Comparison of ENCODE assay signal across 28 cellular contexts in genomic region chr11:7844986-7845385, GRCh38. TPM values are rescaled to one million over a fixed set of nuclear protein-coding genes. Genes with fewer than 3 reads are reported as not detected.
"Had no signal": no experiment of that assay in that cellular context is flagged by ENCODE, and none has a peak within 500 bp of the region (broad histone marks: within the 10 kb centered on the region; RNA-seq: fewer than 3 reads in every experiment).

No MANE protein-coding gene starts in this region.

- H3K4me1 ChIP-seq: Peyer's patch had no signal

- ATAC-seq: activated T-helper 17 cell treated with anti-CD3 and anti-CD28 coated beads, Interleukin-2, amount 50 U/mL, for 72 hours had no signal

- H3K36me3 ChIP-seq: MG63, Peyer's patch had no signal

- H3K9me3 ChIP-seq: MG63, Peyer's patch had no signal

- H3K4me3 ChIP-seq: MG63, Peyer's patch had no signal

- H3K27ac ChIP-seq: Peyer's patch, RWPE1 had no signal

- H3K9me3 Mint-ChIP-seq: activated CD4-positive, alpha-beta T cell treated with anti-CD3 and anti-CD28 coated beads, Interleukin-2, amount 10 ng/mL, durations not matched to agents 24 days and 14 days; activated T-helper 17 cell treated with anti-CD3 and anti-CD28 coated beads, Interleukin-2, amount 50 U/mL, for 72 hours; T-helper 1 cell treated with Interleukin-12 subunit alpha and Interleukin-12 subunit beta and Interleukin-4 antibody, amounts not matched to agents 30 μg/mL and 1 μg/mL, for 36 hours had no signal

- H3K27ac Mint-ChIP-seq: activated B cell treated with CpG ODN at 0.5 μM for 24 hours; activated CD4-positive, alpha-beta T cell treated with anti-CD3 and anti-CD28 coated beads, Interleukin-2, amount 10 ng/mL, durations not matched to agents 24 days and 14 days; activated naive CD4-positive, alpha-beta T cell treated with anti-CD3 and anti-CD28 coated beads for 36 hours; activated naive CD8-positive, alpha-beta T cell; activated T-helper 17 cell treated with anti-CD3 and anti-CD28 coated beads, Interleukin-2, amount 50 U/mL, for 72 hours; T-helper 1 cell treated with Interleukin-12 subunit alpha and Interleukin-12 subunit beta and Interleukin-4 antibody, amounts not matched to agents 30 μg/mL and 1 μg/mL, for 36 hours had no signal

- H3K4me3 Mint-ChIP-seq: activated B cell treated with CpG ODN at 0.5 μM for 24 hours; activated CD4-positive, alpha-beta T cell treated with anti-CD3 and anti-CD28 coated beads, Interleukin-2, amount 10 ng/mL, durations not matched to agents 24 days and 14 days; activated naive CD4-positive, alpha-beta T cell treated with anti-CD3 and anti-CD28 coated beads for 36 hours; activated naive CD8-positive, alpha-beta T cell; activated T-helper 17 cell treated with anti-CD3 and anti-CD28 coated beads, Interleukin-2, amount 50 U/mL, for 72 hours; T-helper 1 cell treated with Interleukin-12 subunit alpha and Interleukin-12 subunit beta and Interleukin-4 antibody, amounts not matched to agents 30 μg/mL and 1 μg/mL, for 36 hours had no signal

- H3K27me3 ChIP-seq: Peyer's patch had no signal

- FAIRE-seq: colon had no signal

- H3K4me1 Mint-ChIP-seq: activated B cell treated with CpG ODN at 0.5 μM for 24 hours; activated CD4-positive, alpha-beta T cell treated with anti-CD3 and anti-CD28 coated beads, Interleukin-2, amount 10 ng/mL, durations not matched to agents 24 days and 14 days; activated T-helper 17 cell treated with anti-CD3 and anti-CD28 coated beads, Interleukin-2, amount 50 U/mL, for 72 hours had no signal

- DNase-seq: activated B cell treated with CpG ODN at 0.5 μM for 24 hours; activated CD4-positive, alpha-beta T cell treated with anti-CD3 and anti-CD28 coated beads for 1 hour; activated CD4-positive, alpha-beta T cell treated with anti-CD3 and anti-CD28 coated beads, Interleukin-2, amount 10 ng/mL, durations not matched to agents 24 days and 14 days; activated CD4-positive, alpha-beta T cell treated with anti-CD3 and anti-CD28 coated beads, Interleukin-2, amount 50 U/mL, for 48 hours; activated CD8-positive, alpha-beta memory T cell treated with anti-CD3 and anti-CD28 coated beads for 24 hours; activated gamma-delta T cell; activated naive CD4-positive, alpha-beta T cell treated with anti-CD3 and anti-CD28 coated beads for 36 hours; activated T-cell treated with anti-CD3 and anti-CD28 coated beads for 4 hours; activated T-cell treated with anti-CD3 and anti-CD28 coated beads, Interleukin-2, amount 50 U/mL, for 48 hours; amygdala; cerebellar nuclear complex; MG63; NCI-H1092; NCI-H1417; NCI-H1930; NCI-H2171; NCI-H226; NCI-H510A; NCI-H69; Peyer's patch; Right ventricle myocardium superior had no signal

- H3K36me3 Mint-ChIP-seq: activated naive CD8-positive, alpha-beta T cell had no signal

RNA-seq across cellular contexts. Expression of gene OR5P3, which starts 14.3 kb away (rescaled TPM):
- total RNA-seq: activated B cell treated with CpG ODN at 0.5 μM for 24 hours; activated CD4-positive, alpha-beta T cell treated with anti-CD3 and anti-CD28 coated beads, Interleukin-2, amount 10 ng/mL, durations not matched to agents 24 days and 14 days; activated naive CD4-positive, alpha-beta T cell treated with anti-CD3 and anti-CD28 coated beads for 36 hours; activated T-helper 17 cell treated with anti-CD3 and anti-CD28 coated beads, Interleukin-2, amount 50 U/mL, for 72 hours; cardiac septum; Peyer's patch; Right ventricle myocardium superior; SK-MEL-5 had no signal

RNA-seq across cellular contexts. Expression of gene OR5P2, which starts 48.2 kb away (rescaled TPM):
- total RNA-seq: activated B cell treated with CpG ODN at 0.5 μM for 24 hours; activated CD4-positive, alpha-beta T cell treated with anti-CD3 and anti-CD28 coated beads, Interleukin-2, amount 10 ng/mL, durations not matched to agents 24 days and 14 days; activated naive CD4-positive, alpha-beta T cell treated with anti-CD3 and anti-CD28 coated beads for 36 hours; activated T-helper 17 cell treated with anti-CD3 and anti-CD28 coated beads, Interleukin-2, amount 50 U/mL, for 72 hours; cardiac septum; Peyer's patch; Right ventricle myocardium superior; SK-MEL-5 had no signal
